3 cellular contexts compared by ENCODE assay signal in genomic region chr9:119689879-119690278, GRCh38.
A peak's percentile ranks its signal among the peaks of the same experiment; 100 is the strongest.
TF ChIP-seq lines count a peak whose summit lies in the region.

No MANE protein-coding gene starts in this region.

TF ChIP-seq in HCT116, 20 proteins besides CTCF, POLR2A, EP300 and RAD21:
- TF ChIP-seq REST (IDR thresholded peaks at IDR 0.05; ENCODE audit: low read depth) (peak; percentile 10; the same call in 1 of the 2 replicates), SIN3A (IDR thresholded peaks at IDR 0.05; ENCODE audit: low read depth) (no peak), CEBPB (IDR thresholded peaks at IDR 0.05; ENCODE audit: low read depth) (no peak), MAX (IDR thresholded peaks at IDR 0.05) (no peak)

TF ChIP-seq in WTC11, 78 proteins besides CTCF, POLR2A, EP300 and RAD21 (continued from another document):
- TF ChIP-seq USF1 (CRISPR knock-in tag; IDR thresholded peaks at IDR 0.05) = no peak
- TF ChIP-seq RORB (CRISPR knock-in tag; IDR thresholded peaks at IDR 0.05) = no peak
- no peak for TF ChIP-seq IRF2 (CRISPR knock-in tag; IDR thresholded peaks at IDR 0.05; ENCODE audit: borderline replicate concordance, low read depth)
- TF ChIP-seq ZNF532 (CRISPR knock-in tag; IDR thresholded peaks at IDR 0.05; ENCODE audit: borderline replicate concordance) = no peak
- TF ChIP-seq JAZF1 (CRISPR knock-in tag; IDR thresholded peaks at IDR 0.05) = no peak
TF ChIP-seq in WTC11: peak in this region for 0.

TF ChIP-seq in liver, 16 proteins besides CTCF, POLR2A, EP300 and RAD21 (continued from another document):
- peak; percentile 84 for TF ChIP-seq REST (IDR thresholded peaks at IDR 0.05)
TF ChIP-seq in liver: peak in this region for 1.
